ENCODE assay signal across 8 cellular contexts in genomic region chr5:41869739-41870620, GRCh38. TPM values are rescaled to one million over a fixed set of nuclear protein-coding genes. Genes with fewer than 3 reads are reported as not detected.
DNase-seq lines count a peak whose midpoint lies in the region; ATAC-seq and TF ChIP-seq lines count a peak whose summit lies in the region.

Gene OXCT1 (minus strand): TSS chr5:41870425. CDS start chr5:41870358, 67 bp downstream.

- H3K9ac ChIP-seq in colonic mucosa (ENCODE audit: low read depth in 2 of 2, low read length in 2 of 2): peak within 1 kb of the TSS; percentile 52 to 74

- no peaks in the 10 kb centered on the region for H3K27me3 ChIP-seq in colonic mucosa

- peak within 1 kb of the TSS; percentile 71 for H3K27ac ChIP-seq in colonic mucosa

- no peaks in the 10 kb centered on the region for H3K36me3 ChIP-seq in colonic mucosa

- ATAC-seq in GM19043 (IDR thresholded peaks at IDR 0.05; ENCODE audit: low read depth, unreplicated experiment): peak; percentile 88
- peak; percentile 94 for ATAC-seq in HG03354 (IDR thresholded peaks at IDR 0.05; ENCODE audit: poor library complexity, severe bottlenecking, unreplicated experiment)
- ATAC-seq in activated CD4-positive, alpha-beta T cell treated with anti-CD3 and anti-CD28 coated beads for 36 hours: peak; percentile 92
- ATAC-seq in left colon: peak; percentile 93

- peak within 1 kb of the TSS; percentile 94 for H3K27ac Mint-ChIP-seq in activated CD4-positive, alpha-beta T cell treated with anti-CD3 and anti-CD28 coated beads for 36 hours

- peaks cover 6% of the 10 kb centered on the region for H3K4me1 ChIP-seq in colonic mucosa

- no peaks in the 10 kb centered on the region for H3K9me3 Mint-ChIP-seq in activated CD4-positive, alpha-beta T cell treated with anti-CD3 and anti-CD28 coated beads for 36 hours (ENCODE audit: low read depth)

- H3K36me3 Mint-ChIP-seq in activated CD4-positive, alpha-beta T cell treated with anti-CD3 and anti-CD28 coated beads for 36 hours (ENCODE audit: low read depth): peaks cover 17% of the 10 kb centered on the region

- DNase-seq in AG20443 (ENCODE audit: low spot score) (peak; percentile 92), NCI-H446 (lab: John Stamatoyannopoulos, UW) (peak; percentile 82 to 95), colonic mucosa (peak; percentile 85), left colon (peak; percentile 87 to 90)
- peak; percentile 96 for DNase-seq in activated CD4-positive, alpha-beta T cell treated with anti-CD3 and anti-CD28 coated beads for 36 hours
- DNase-seq in stimulated activated CD4-positive, alpha-beta T cell treated with anti-CD3 and anti-CD28 coated beads, Interleukin-1b, Interleukin-23, amount 100 ng/mL, for 48 hours: peak; percentile 94

- no peak for TF ChIP-seq CTCF in colonic mucosa (IDR thresholded peaks at IDR 0.05)

- POLR2A ChIA-PET in activated CD4-positive, alpha-beta T cell treated with anti-CD3 and anti-CD28 coated beads for 36 hours (lab: Charles Lee): interaction anchor here (1.3 to 3.3 kb wide), 2 partner anchors 34 kb away, joined by 9 to 15 read pairs; partner anchors contain the start of gene RIMOC1

- CTCF ChIA-PET in activated CD4-positive, alpha-beta T cell treated with anti-CD3 and anti-CD28 coated beads for 36 hours (lab: Charles Lee): interaction anchor here (0.5 to 1.9 kb wide), 3 partner anchors 51 to 898 kb away, joined by 3 to 4 read pairs (median 3); no protein-coding TSS in a partner anchor

- no peaks in the 10 kb centered on the region for H3K27me3 Mint-ChIP-seq in activated CD4-positive, alpha-beta T cell treated with anti-CD3 and anti-CD28 coated beads for 36 hours

- peaks cover 54% of the 10 kb centered on the region for H3K4me1 Mint-ChIP-seq in activated CD4-positive, alpha-beta T cell treated with anti-CD3 and anti-CD28 coated beads for 36 hours

- H3K9me3 ChIP-seq in colonic mucosa: no peaks in the 10 kb centered on the region

- H3K4me3 Mint-ChIP-seq in activated CD4-positive, alpha-beta T cell treated with anti-CD3 and anti-CD28 coated beads for 36 hours: peak within 1 kb of the TSS; percentile 91

- intact Hi-C loops in activated CD4-positive, alpha-beta T cell treated with anti-CD3 and anti-CD28 coated beads for 36 hours (cut with DNase I, micrococcal nuclease): loop anchor here (1.0 to 10.0 kb wide), 6 partner anchors 11 to 1325 kb away; partner anchors contain the start of genes FBXO4 (in 2 of the 2), RIMOC1 (in 2 of the 2), NIM1K (in 1 of the 2) and RPL37 (in 1 of the 2)
- intact Hi-C loops in colonic mucosa (cut with DNase I) (loop anchor here (5.0 kb wide), 2 partner anchors 37 to 57 kb away; partner anchors contain the start of gene FBXO4), left colon (cut with DNase I, micrococcal nuclease) (loop anchor here in 1 of 2 donors (5.0 kb wide), 1 partner anchor 52 kb away; no protein-coding TSS in a partner anchor)

- peak within 1 kb of the TSS; percentile 76 for H3K4me3 ChIP-seq in colonic mucosa

RNA-seq across cellular contexts. Expression of gene OXCT1, which starts in this region (rescaled TPM):
- 10 to 100 TPM; 70.3 to 91.4 TPM for total RNA-seq in activated CD4-positive, alpha-beta T cell treated with anti-CD3 and anti-CD28 coated beads for 36 hours
- total RNA-seq in colonic mucosa: 10 to 100 TPM; 23.8 to 31.3 TPM
- 10 to 100 TPM; 12.8 to 15.8 TPM for total RNA-seq in left colon

Comparison
In these comparisons a context has a peak if more than half of its experiments do, and no peak if none do; other contexts are left out.
1. Peak in every context shown above with its lines: DNase-seq, ATAC-seq, H3K4me3 ChIP-seq and H3K27ac ChIP-seq.